ENCODE assay signal across 8 cellular contexts in the genomic region with DNA sequence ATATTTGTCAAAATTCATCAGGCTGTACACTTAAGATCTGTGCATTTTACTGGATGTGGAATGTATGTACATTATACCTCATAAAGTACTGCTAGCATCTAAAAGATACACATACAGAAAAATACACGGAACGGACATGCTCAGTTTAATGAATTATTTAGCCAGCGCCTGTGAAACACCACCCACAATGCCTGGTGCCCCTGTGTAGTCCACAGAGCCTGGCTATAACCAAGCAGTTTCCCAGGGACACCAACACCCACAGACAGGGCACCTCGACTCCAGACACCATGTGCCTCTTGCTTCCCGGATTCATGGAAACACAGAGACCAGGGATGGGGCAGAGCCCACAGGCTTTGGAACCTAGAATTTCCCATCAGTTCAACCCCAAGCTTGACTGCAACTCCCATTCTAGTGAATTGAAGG. TPM values are rescaled to one million over a fixed set of nuclear protein-coding genes. Genes with fewer than 3 reads are reported as not detected.
DNase-seq lines count a peak whose midpoint lies in the region; ATAC-seq, FAIRE-seq and TF ChIP-seq lines count a peak whose summit lies in the region.

No MANE protein-coding gene starts in this region.

- H3K9me3 ChIP-seq in esophagus (ENCODE audit: control insufficient read depth in 2 of 2, insufficient read depth in 1 of 2, low read depth in 1 of 2, low read length in 1 of 2) (no peaks in the 10 kb centered on the region), spleen (no peaks in the 10 kb centered on the region)

- peaks cover 6 to 14% of the 10 kb centered on the region in 2 donors for H3K4me1 ChIP-seq in esophagus (ENCODE audit: control insufficient read depth in 2 of 2, insufficient read depth in 2 of 2, low read length in 1 of 2)
- peaks cover 35 to 81% (median 65%) of the 10 kb centered on the region in 6 donors for H3K4me1 ChIP-seq in spleen

- peak; percentile 36 for ATAC-seq in GM19395 (IDR thresholded peaks at IDR 0.05; ENCODE audit: unreplicated experiment)
- ATAC-seq in HG03460 (IDR thresholded peaks at IDR 0.05; ENCODE audit: unreplicated experiment): peak; percentile 22
- ATAC-seq in GM18519 (IDR thresholded peaks at IDR 0.05; ENCODE audit: low FRiP score, unreplicated experiment): no peak

- H3K27ac ChIP-seq in esophagus (ENCODE audit: low read depth in 2 of 2, low read length in 1 of 2) (peak overlapping the region; percentile 81), spleen (peak overlapping the region; percentile 69 to 100 (median 86))

- intact Hi-C loops in spleen (cut with DNase I; ENCODE audit: low total_unique reads): no loop called here

- DNase-seq in spleen: no peak
- no peak for DNase-seq in GM12892 (ENCODE audit: insufficient read length)
- DNase-seq in NCI-H2081 (lab: John Stamatoyannopoulos, UW): no peak
- DNase-seq in NCI-H748 treated with DMSO at 0.1 percent for 48 hours (lab: John Stamatoyannopoulos, UW): no peak

- 61 to 66% methylated on average over 5 of the region's 5 CpGs for WGBS in esophagus, 2 donors
- WGBS in spleen, 5 donors: 14 to 27% (median 19%) methylated on average over 5 of the region's 5 CpGs

- TF ChIP-seq POLR2A in spleen (IDR thresholded peaks at IDR 0.05) (no peak), GM12892 (IDR thresholded peaks at IDR 0.05; ENCODE audit: low read depth, low read length) (no peak)

- H3K36me3 ChIP-seq in esophagus (ENCODE audit: control insufficient read depth in 2 of 2, insufficient read depth in 2 of 2, low read length in 1 of 2): no peaks in the 10 kb centered on the region
- no peaks in the 10 kb centered on the region for H3K36me3 ChIP-seq in spleen

- TF ChIP-seq CTCF in spleen (IDR thresholded peaks at IDR 0.05 in 8 of 11, conservative IDR thresholded peaks at IDR 0.05 in 3 of 11): no peak

- no peak overlapping the region for H3K4me3 ChIP-seq in esophagus (ENCODE audit: low read depth in 1 of 2, low read length in 2 of 2)
- peak overlapping the region in 4 of 8 donors; percentile 21 to 56 (median 34) for H3K4me3 ChIP-seq in spleen

- H3K27me3 ChIP-seq in esophagus (ENCODE audit: control insufficient read depth in 1 of 2, insufficient read depth in 2 of 2, low read length in 2 of 2) (no peaks in the 10 kb centered on the region), spleen (replicated peaks in 1 of 7) (no peaks in the 10 kb centered on the region)

- no peak for FAIRE-seq in GM12892 (lab: Jason Lieb, UNC)

RNA-seq across cellular contexts. Expression of a gene that starts 17.4 kb away (rescaled TPM):
- under 1 TPM; 0.27 to 0.96 TPM for polyA plus RNA-seq in esophagus
- total RNA-seq in spleen: 1 to 10 TPM in 2 of 7 donors, under 1 TPM in 5; 0.23 to 1.6 (median 0.97) TPM
- polyA plus RNA-seq in spleen: 1 to 10 TPM; 2.0 to 4.1 (median 2.7) TPM
- 0.30 TPM for polyA plus RNA-seq in GM12892 (2012; ENCODE audit: missing spikeins)

RNA-seq across cellular contexts. Expression of a gene that starts 30.7 kb away (rescaled TPM):
- 10 to 100 TPM; 32.8 to 45.9 TPM for polyA plus RNA-seq in esophagus
- 100 to 1,000 TPM in 5 of 7 donors, 10 to 100 TPM in 2; 39.9 to 368 (median 241) TPM for total RNA-seq in spleen
- 10 to 100 TPM; 23.8 to 88.9 (median 75.9) TPM for polyA plus RNA-seq in spleen
- polyA plus RNA-seq in GM12892 (2012; ENCODE audit: missing spikeins): 34.9 TPM

RNA-seq across cellular contexts. Expression of a gene that starts 57.0 kb away (rescaled TPM):
- polyA plus RNA-seq in esophagus (not detected), spleen (not detected)
- total RNA-seq in spleen: not detected
- polyA plus RNA-seq in GM12892 (2012; ENCODE audit: missing spikeins): not detected
